Comparison of ENCODE assay signal across 14 cellular contexts in genomic region chr19:50512999-50513745, GRCh38. TPM values are rescaled to one million over a fixed set of nuclear protein-coding genes. Genes with fewer than 3 reads are reported as not detected.
DNase-seq lines count a peak whose midpoint lies in the region; ATAC-seq and TF ChIP-seq lines count a peak whose summit lies in the region.
"Had no signal": no experiment of that assay in that cellular context is flagged by ENCODE, and none has a peak within 500 bp of the region (broad histone marks: within the 10 kb centered on the region; RNA-seq: fewer than 3 reads in every experiment).

No MANE protein-coding gene starts in this region.

- peaks cover 0 to 3% (median 0%) of the 10 kb centered on the region in 7 donors for H3K9me3 Mint-ChIP-seq in CD14-positive monocyte
- H3K9me3 Mint-ChIP-seq in endodermal cell, result no peaks in the 10 kb centered on the region

- H3K4me1 Mint-ChIP-seq in CD14-positive monocyte (peaks cover 15% of the 10 kb centered on the region), endodermal cell (peaks cover 1% of the 10 kb centered on the region)

- H3K9me3 ChIP-seq in endodermal cell (ENCODE audit: control insufficient read depth, low read length), result no peaks in the 10 kb centered on the region
- no peaks in the 10 kb centered on the region for H3K9me3 ChIP-seq in neural cell (ENCODE audit: low read length)
- H3K9me3 ChIP-seq: prostate gland had no signal

- ATAC-seq in GM19397 (IDR thresholded peaks at IDR 0.05; ENCODE audit: unreplicated experiment) (no peak), GM18498 (IDR thresholded peaks at IDR 0.05; ENCODE audit: unreplicated experiment) (no peak)

- H3K36me3 ChIP-seq in endodermal cell (ENCODE audit: control insufficient read depth, insufficient read depth, low read length) (no peaks in the 10 kb centered on the region), neural cell (ENCODE audit: insufficient read depth, low read length) (no peaks in the 10 kb centered on the region)
- H3K36me3 ChIP-seq: prostate gland had no signal

- no peaks in the 10 kb centered on the region for H3K4me1 ChIP-seq in endodermal cell (ENCODE audit: control insufficient read depth, insufficient read depth, low read length)

- H3K27me3 Mint-ChIP-seq in CD14-positive monocyte (ENCODE audit: low read depth in 3 of 3) (peaks cover 19 to 37% (median 24%) of the 10 kb centered on the region in 3 donors), endodermal cell (ENCODE audit: insufficient read depth) (peaks cover 41% of the 10 kb centered on the region)

- WGBS in endodermal cell (ENCODE audit: insufficient coverage in 1 of 2, insufficient read length in 1 of 2), 2 experiments, result 81 to 86% methylated on average over 8 to 12 of the region's 12 CpGs

- no peak for TF ChIP-seq CTCF in CD14-positive monocyte (IDR thresholded peaks at IDR 0.05)
- no peak for TF ChIP-seq CTCF in GM10266 (IDR thresholded peaks at IDR 0.05; ENCODE audit: control insufficient read depth, insufficient read depth, low read depth, missing control alignments)
- TF ChIP-seq CTCF in endodermal cell (conservative IDR thresholded peaks at IDR 0.05), result no peak
- TF ChIP-seq CTCF in neural cell (IDR thresholded peaks at IDR 0.05; ENCODE audit: poor library complexity, severe bottlenecking), result no peak

- H3K36me3 Mint-ChIP-seq in CD14-positive monocyte, result peaks cover 7 to 9% of the 10 kb centered on the region in 2 donors
- no peaks in the 10 kb centered on the region for H3K36me3 Mint-ChIP-seq in endodermal cell (ENCODE audit: low read depth)

- H3K9me2 ChIP-seq in neural cell (ENCODE audit: insufficient read depth, low read length), result no peaks in the 10 kb centered on the region

- TF ChIP-seq RAD21 in neural cell (conservative IDR thresholded peaks at IDR 0.05), result no peak

- H3K4me3 Mint-ChIP-seq in CD14-positive monocyte, result no peak overlapping the region
- H3K4me3 Mint-ChIP-seq in endodermal cell, result no peak overlapping the region

- no peaks in the 10 kb centered on the region for H3F3A ChIP-seq in neural cell (ENCODE audit: insufficient read depth, low read length, poor library complexity, severe bottlenecking)

- H3K27ac ChIP-seq in endodermal cell (ENCODE audit: low read depth, low read length) (no peak overlapping the region), neural cell (ENCODE audit: low read length) (peak overlapping the region; percentile 100)
- H3K27ac ChIP-seq: C4-2B, prostate gland had no signal

- no peak overlapping the region for H3K4me3 ChIP-seq in endodermal cell (ENCODE audit: low read length)
- peak overlapping the region; percentile 47 for H3K4me3 ChIP-seq in neural cell (ENCODE audit: low read length)
- H3K4me3 ChIP-seq: prostate gland had no signal

- DNase-seq in CD14-positive monocyte (ENCODE audit: low spot score) (no peak), GM10266 (ENCODE audit: extremely low spot score) (peak; percentile 40), endodermal cell (peak; percentile 41)
- DNase-seq in stimulated activated CD4-positive, alpha-beta T cell treated with anti-CD3 and anti-CD28 coated beads, Interleukin-4, amount 100 ng/mL, for 4 hours, result no peak
- DNase-seq: activated CD4-positive, CD25-positive, alpha-beta regulatory T cell treated with anti-CD3 and anti-CD28 coated beads, Interleukin-2, amount 50 U/mL, for 72 hours; activated T-cell treated with anti-CD3 and anti-CD28 coated beads for 4 hours; Kasumi-1 had no signal

- H3K27me3 ChIP-seq in endodermal cell (ENCODE audit: control insufficient read depth, insufficient read depth, low read length, poor library complexity, severe bottlenecking) (no peaks in the 10 kb centered on the region), neural cell (ENCODE audit: insufficient read depth, low read depth, low read length) (no peaks in the 10 kb centered on the region)

- TF ChIP-seq EP300 in neural cell (conservative IDR thresholded peaks at IDR 0.05; ENCODE audit: poor library complexity, severe bottlenecking), result no peak

- H3K9ac ChIP-seq in endodermal cell (ENCODE audit: extremely low read depth, low read length, poor library complexity, severe bottlenecking) (no peak overlapping the region), neural cell (ENCODE audit: low read length) (peak overlapping the region; percentile 35)

- intact Hi-C loops in CD14-positive monocyte (cut with micrococcal nuclease), result loop anchor here in 1 of 2 donors (5.0 kb wide), 2 partner anchors 131 to 289 kb away; partner anchors contain the start of gene POLD1

- H3K79me2 ChIP-seq in neural cell (replicated peaks; ENCODE audit: insufficient read depth, low read length), result no peaks in the 10 kb centered on the region

- H3K4me2 ChIP-seq in neural cell (ENCODE audit: low read length), result no peak overlapping the region

- no peaks in the 10 kb centered on the region for H4K20me1 ChIP-seq in neural cell (ENCODE audit: insufficient read depth)

- H3K27ac Mint-ChIP-seq in CD14-positive monocyte (peak overlapping the region in 4 of 7 donors; percentile 38 to 68 (median 62)), endodermal cell (no peak overlapping the region)

- no peak overlapping the region for H2AFZ ChIP-seq in neural cell (ENCODE audit: low read depth, low read length)

TF ChIP-seq in neural cell, 6 proteins besides CTCF, POLR2A, EP300 and RAD21:
- TF ChIP-seq POLR2AphosphoS5 (IDR thresholded peaks at IDR 0.05) (peak; percentile 10), TAF1 (IDR thresholded peaks at IDR 0.05; ENCODE audit: low read depth) (no peak), REST (IDR thresholded peaks at IDR 0.05; ENCODE audit: borderline replicate concordance) (no peak), SMC3 (conservative IDR thresholded peaks at IDR 0.05; ENCODE audit: poor library complexity) (no peak), EZH2 (IDR thresholded peaks at IDR 0.05; ENCODE audit: borderline replicate concordance, insufficient read depth, low read length, poor library complexity, severe bottlenecking) (no peak)
TF ChIP-seq in neural cell: peak in this region for 1.

RNA-seq across cellular contexts. Expression of gene ASPDH, which starts 0.5 kb away (rescaled TPM):
- polyA plus RNA-seq in CD14-positive monocyte (not detected), neural cell (0.98 TPM in 1 of 2 replicates, not detected in the other)
- total RNA-seq in endodermal cell, result not detected
- not detected for polyA plus RNA-seq in endodermal cell (2013, experiment 1 of 2)
- not detected for polyA plus RNA-seq in endodermal cell (2013, experiment 2 of 2)
- not detected in 2 replicates for polyA minus RNA-seq in neural cell
- total RNA-seq: prostate gland; subcutaneous adipose tissue; T-helper 1 cell treated with Interleukin-12 subunit alpha and Interleukin-12 subunit beta and Interleukin-4 antibody, amounts not matched to agents 30 ng/mL and 1 ng/mL, for 36 hours had no signal

RNA-seq across cellular contexts. Expression of gene JOSD2, which starts 2.2 kb away (rescaled TPM):
- polyA plus RNA-seq in CD14-positive monocyte (10 to 100 TPM; 33.0 to 37.2 TPM), neural cell (6.6 and 10.7 TPM in 2 replicates)
- 10 to 100 TPM; 12.1 to 13.7 TPM for total RNA-seq in endodermal cell
- polyA plus RNA-seq in endodermal cell (2013, experiment 1 of 2), result 5.6 TPM
- 4.8 TPM for polyA plus RNA-seq in endodermal cell (2013, experiment 2 of 2)
- 2.8 and 2.9 TPM in 2 replicates for polyA minus RNA-seq in neural cell

RNA-seq across cellular contexts. Expression of gene GARIN5A, which starts 36.5 kb away (rescaled TPM):
- under 1 TPM in 1 of 2 donors, not detected in 1; 0.41 TPM for polyA plus RNA-seq in CD14-positive monocyte
- total RNA-seq in endodermal cell, result 1 to 10 TPM; 8.3 to 9.5 TPM
- polyA plus RNA-seq in endodermal cell (2013, experiment 1 of 2), result 1.7 TPM
- polyA plus RNA-seq in endodermal cell (2013, experiment 2 of 2), result 2.4 TPM
- 3.3 and 6.5 TPM in 2 replicates for polyA plus RNA-seq in neural cell
- 1.2 and 1.9 TPM in 2 replicates for polyA minus RNA-seq in neural cell
- total RNA-seq: subcutaneous adipose tissue had no signal

RNA-seq across cellular contexts. Expression of gene EMC10, which starts 36.9 kb away (rescaled TPM):
- polyA plus RNA-seq in CD14-positive monocyte (1 to 10 TPM; 8.5 to 9.3 TPM), neural cell (233 and 270 TPM in 2 replicates)
- total RNA-seq in endodermal cell, result 100 to 1,000 TPM; 119 to 123 TPM
- polyA plus RNA-seq in endodermal cell (2013, experiment 1 of 2), result 88.6 TPM
- 88.0 TPM for polyA plus RNA-seq in endodermal cell (2013, experiment 2 of 2)
- 126 and 135 TPM in 2 replicates for polyA minus RNA-seq in neural cell

RNA-seq across cellular contexts. Expression of gene LRRC4B, which starts 55.1 kb away (rescaled TPM):
- not detected for polyA plus RNA-seq in CD14-positive monocyte
- total RNA-seq in endodermal cell, result 1 to 10 TPM; 2.3 to 7.0 TPM
- polyA plus RNA-seq in endodermal cell (2013, experiment 1 of 2), result 48.9 TPM
- polyA plus RNA-seq in endodermal cell (2013, experiment 2 of 2), result 53.8 TPM
- 83.1 and 98.9 TPM in 2 replicates for polyA plus RNA-seq in neural cell
- polyA minus RNA-seq in neural cell, result 151 and 186 TPM in 2 replicates
- total RNA-seq: T-helper 1 cell treated with Interleukin-12 subunit alpha and Interleukin-12 subunit beta and Interleukin-4 antibody, amounts not matched to agents 30 ng/mL and 1 ng/mL, for 36 hours had no signal

Comparison
In these comparisons a context has a peak if more than half of its experiments do, and no peak if none do; other contexts are left out.
1. DNase-seq: peak in GM10266 (single experiment) and endodermal cell (single experiment); none in CD14-positive monocyte (single experiment) and stimulated activated CD4-positive, alpha-beta T cell treated with anti-CD3 and anti-CD28 coated beads, Interleukin-4, amount 100 ng/mL, for 4 hours (0 of 2).